8 cellular contexts compared by ENCODE assay signal in the genomic region with DNA sequence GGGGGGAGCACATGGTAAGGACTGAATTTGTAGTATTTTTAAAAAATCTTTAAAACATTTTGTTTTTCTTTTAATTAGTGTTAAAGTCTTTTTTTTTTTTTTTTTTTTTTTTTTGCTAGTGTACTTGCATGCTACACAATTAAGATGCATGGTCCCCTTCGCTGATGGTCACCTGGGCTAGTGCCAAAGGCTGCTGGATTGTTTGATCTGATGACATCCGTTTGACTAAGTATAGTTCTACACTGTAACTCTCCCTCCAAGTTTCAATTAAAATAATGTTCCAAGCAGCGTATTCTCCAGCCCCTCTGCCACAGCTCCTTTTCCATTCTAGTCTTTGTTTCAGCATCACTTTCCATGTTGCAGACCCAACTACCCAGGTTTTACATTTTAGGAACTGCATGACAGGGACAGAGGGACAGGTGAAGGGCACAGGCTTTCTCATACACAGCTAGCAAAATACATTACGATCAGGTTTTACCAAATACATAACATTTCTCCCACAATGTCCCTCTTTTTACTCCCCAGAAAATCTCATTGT. TPM values are rescaled to one million over a fixed set of nuclear protein-coding genes. Genes with fewer than 3 reads are reported as not detected.
A peak's percentile ranks its signal among the peaks of the same experiment; 100 is the strongest.
DNase-seq lines count a peak whose midpoint lies in the region; ATAC-seq, FAIRE-seq and TF ChIP-seq lines count a peak whose summit lies in the region.

No MANE protein-coding gene starts in this region.

- peaks cover 3% of the 10 kb centered on the region for H3K27me3 ChIP-seq in CD4-positive, alpha-beta memory T cell (ENCODE audit: insufficient read depth, low read length)

- DNase-seq in CD4-positive, alpha-beta memory T cell, result no peak
- no peak for DNase-seq in Jurkat, Clone E6-1 (ENCODE audit: low read depth, low spot score)
- DNase-seq in dermis blood vessel endothelial cell (peak; percentile 15), natural killer cell (no peak), D721Med (ENCODE audit: insufficient read length, low spot score) (no peak), D341Med (ENCODE audit: low spot score) (no peak), COLO829 (ENCODE audit: low spot score) (no peak)

- H3K4me3 ChIP-seq in CD4-positive, alpha-beta memory T cell (ENCODE audit: low read length in 2 of 2), result peak overlapping the region; percentile 17 to 50
- peak overlapping the region; percentile 66 for H3K4me3 ChIP-seq in Jurkat, Clone E6-1 (ENCODE audit: low read length)

- H3K4me1 ChIP-seq in CD4-positive, alpha-beta memory T cell (ENCODE audit: insufficient read depth, low read length), result peaks cover 13% of the 10 kb centered on the region

- H3K27ac Mint-ChIP-seq in CD4-positive, alpha-beta memory T cell, result peak overlapping the region in 6 of 7 donors; percentile 24 to 90 (median 72)
- peak overlapping the region in 1 of 2 donors; percentile 60 for H3K27ac Mint-ChIP-seq in natural killer cell

- peaks cover 9 to 30% (median 22%) of the 10 kb centered on the region in 4 donors for H3K4me1 Mint-ChIP-seq in CD4-positive, alpha-beta memory T cell
- peaks cover 20% of the 10 kb centered on the region in 2 donors for H3K4me1 Mint-ChIP-seq in natural killer cell

- no peaks in the 10 kb centered on the region for H3K9me3 Mint-ChIP-seq in CD4-positive, alpha-beta memory T cell
- no peaks in the 10 kb centered on the region for H3K9me3 Mint-ChIP-seq in natural killer cell

- ATAC-seq in natural killer cell (no peak), HG03521 (IDR thresholded peaks at IDR 0.05; ENCODE audit: unreplicated experiment) (no peak)

- intact Hi-C loops in CD4-positive, alpha-beta memory T cell (cut with micrococcal nuclease), result loop anchor here (1.0 to 10.0 kb wide), 5 partner anchors 57 to 681 kb away; a partner anchor contains a TSS
- intact Hi-C loops in natural killer cell (cut with micrococcal nuclease), result loop anchor here (10.0 kb wide), 1 partner anchor 81 kb away; no protein-coding TSS in a partner anchor

- CTCF ChIA-PET in CD4-positive, alpha-beta memory T cell (lab: Charles Lee; ENCODE audit: partially characterized antibody), result interaction anchor here (1.0 to 1.6 kb wide), 3 partner anchors 31 to 83 kb away, joined by 3 to 6 read pairs (median 4); no protein-coding TSS in a partner anchor

- no peaks in the 10 kb centered on the region for H3K36me3 ChIP-seq in CD4-positive, alpha-beta memory T cell (ENCODE audit: insufficient read depth, low read length)

- H3K36me3 Mint-ChIP-seq in CD4-positive, alpha-beta memory T cell, result peaks cover 0 to 5% of the 10 kb centered on the region in 2 donors
- no peaks in the 10 kb centered on the region for H3K36me3 Mint-ChIP-seq in natural killer cell

- FAIRE-seq in D721Med (lab: Jason Lieb, UNC), result no peak

- TF ChIP-seq CTCF in natural killer cell (IDR thresholded peaks at IDR 0.05) (no peak), D721Med (IDR thresholded peaks at IDR 0.05; ENCODE audit: insufficient read depth, missing control alignments) (no peak)

- no peak overlapping the region for H3K27ac ChIP-seq in CD4-positive, alpha-beta memory T cell (ENCODE audit: low read depth, low read length)

- H3K9me3 ChIP-seq in CD4-positive, alpha-beta memory T cell (ENCODE audit: control insufficient read depth in 1 of 2, low read length in 2 of 2), result no peaks in the 10 kb centered on the region

- POLR2A ChIA-PET in CD4-positive, alpha-beta memory T cell (lab: Charles Lee; ENCODE audit: partially characterized antibody), result no interaction called here

- peak overlapping the region; percentile 78 to 93 (median 90) for H3K4me3 Mint-ChIP-seq in CD4-positive, alpha-beta memory T cell
- peak overlapping the region; percentile 91 for H3K4me3 Mint-ChIP-seq in natural killer cell

- H3K27me3 Mint-ChIP-seq in CD4-positive, alpha-beta memory T cell, result peaks cover 3% of the 10 kb centered on the region in 2 donors
- H3K27me3 Mint-ChIP-seq in natural killer cell (ENCODE audit: low read depth in 2 of 2), result peaks cover 3 to 14% of the 10 kb centered on the region in 2 donors

RNA-seq across cellular contexts. Expression of a gene that starts 0.9 kb away (rescaled TPM):
- 1 to 10 TPM; 1.7 to 2.1 TPM for total RNA-seq in CD4-positive, alpha-beta memory T cell
- polyA plus RNA-seq in CD4-positive, alpha-beta memory T cell, result 1 to 10 TPM; 1.8 TPM
- polyA plus RNA-seq in Jurkat, Clone E6-1 (2012; ENCODE audit: insufficient read depth, insufficient read length), result 11.8 TPM
- total RNA-seq in dermis blood vessel endothelial cell (7.5 and 9.2 TPM in 2 replicates), natural killer cell (1 to 10 TPM in 2 of 3 donors, under 1 TPM in 1; 0.82 to 1.4 (median 1.2) TPM)
